ENCODE assay signal across 8 cellular contexts in the genomic region with DNA sequence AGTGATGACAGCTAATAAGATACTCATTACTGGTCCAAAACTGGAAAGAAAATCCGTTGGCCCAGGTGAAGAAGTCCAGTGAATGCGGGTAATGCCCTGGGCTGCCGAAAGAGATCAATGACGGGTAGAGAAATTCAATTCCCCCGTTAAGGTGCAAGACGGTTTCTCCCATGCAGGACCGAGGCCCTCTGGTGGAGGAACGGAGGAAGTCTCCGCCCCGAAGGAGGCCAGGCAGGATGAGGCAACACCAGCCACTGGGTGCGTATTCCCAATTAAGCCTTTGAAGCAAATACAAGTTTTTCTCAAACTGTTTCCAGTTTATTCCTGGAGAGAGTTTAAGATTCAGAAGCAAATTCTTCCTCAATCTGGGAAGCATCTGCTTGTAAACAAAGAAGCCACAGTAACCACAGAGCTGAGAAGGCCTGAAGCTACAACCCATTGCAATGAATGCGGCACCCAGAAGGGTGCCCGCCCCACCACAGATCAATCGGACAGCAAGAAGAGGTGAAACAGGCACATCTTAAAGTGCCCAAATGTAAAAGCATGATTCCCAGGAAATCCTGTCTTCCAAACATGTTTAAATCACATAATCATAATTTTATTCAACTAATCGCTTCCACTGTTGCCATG.
A peak's percentile ranks its signal among the peaks of the same experiment; 100 is the strongest.
DNase-seq lines count a peak whose midpoint lies in the region; ATAC-seq, FAIRE-seq and TF ChIP-seq lines count a peak whose summit lies in the region.

No MANE protein-coding gene starts in this region.

- TF ChIP-seq EP300 in HepG2 (IDR thresholded peaks at IDR 0.05; ENCODE audit: low read depth in 2 of 2, low read length in 2 of 2) (no peak), HepG2 (CRISPR knock-in tag; IDR thresholded peaks at IDR 0.05; ENCODE audit: borderline replicate concordance) (no peak)

- no peak overlapping the region for H3K4me3 ChIP-seq in colonic mucosa
- no peak overlapping the region for H3K4me3 ChIP-seq in HepG2 (replicated peaks in 1 of 3; ENCODE audit: insufficient read depth in 1 of 3, low read depth in 2 of 3, low read length in 3 of 3)

- TF ChIP-seq POLR2A in HepG2 (IDR thresholded peaks at IDR 0.05; ENCODE audit: insufficient read depth in 1 of 2, low read depth in 2 of 2, low read length in 2 of 2) = no peak

- POLR2A ChIA-PET in HepG2 (lab: Yijun Ruan, JAX) = interaction anchor here (0.9 kb wide), 1 partner anchor 314 kb away, joined by 3 read pairs; no protein-coding TSS in a partner anchor

- no TSS peak for BruUV-seq in HepG2 (replicated peaks; lab: Mats Ljungman, UMichigan)

- TF ChIP-seq CTCF in colonic mucosa (IDR thresholded peaks at IDR 0.05) (peak; percentile 98), HepG2 (CRISPR knock-in tag; IDR thresholded peaks at IDR 0.05) (peak; percentile 93)

- no peak overlapping the region for H2AFZ ChIP-seq in HepG2 (ENCODE audit: low read length)

- peak; percentile 75 for ATAC-seq in HG03196 (IDR thresholded peaks at IDR 0.05; ENCODE audit: unreplicated experiment)
- peak; percentile 95 for ATAC-seq in HepG2

- no peaks in the 10 kb centered on the region for H4K20me1 ChIP-seq in HepG2 (ENCODE audit: insufficient read depth, low read length)

- no peaks in the 10 kb centered on the region for H3K79me2 ChIP-seq in HepG2 (ENCODE audit: insufficient read depth, low read length)

- peak; percentile 89 for TF ChIP-seq RAD21 in HepG2 (CRISPR knock-in tag; IDR thresholded peaks at IDR 0.05)

- peak; percentile 81 for FAIRE-seq in HepG2 (lab: Jason Lieb, UNC)

- H3K36me3 ChIP-seq in colonic mucosa (no peaks in the 10 kb centered on the region), HepG2 (replicated peaks in 1 of 2; ENCODE audit: control insufficient read depth in 1 of 2, insufficient read depth in 2 of 2, low read length in 2 of 2) (no peaks in the 10 kb centered on the region)

- H3K4me2 ChIP-seq in HepG2 (ENCODE audit: low read depth, low read length) = peak overlapping the region; percentile 38; the same call in 1 of the 2 replicates

- H3K9ac ChIP-seq in colonic mucosa (ENCODE audit: low read depth in 2 of 2, low read length in 2 of 2) (no peak overlapping the region), HepG2 (ENCODE audit: insufficient read depth, low read depth, low read length) (no peak overlapping the region)

- CTCF ChIA-PET in HepG2 (lab: Yijun Ruan, JAX; ENCODE audit: low intra/inter-chr PET ratio, low total read pairs) = interaction anchor here (1.1 to 2.1 kb wide), 3 partner anchors 298 to 396 kb away, joined by 4 to 44 read pairs (median 9); no protein-coding TSS in a partner anchor

- H3K27ac ChIP-seq in colonic mucosa (peak overlapping the region; percentile 38), HepG2 (ENCODE audit: extremely low read length, insufficient read depth, low read length) (no peak overlapping the region)

- WGBS in HepG2 (ENCODE audit: low lambda C conversion rate) = 27% methylated on average over 12 of the region's 15 CpGs

- in situ Hi-C loops in HepG2 (cut with HindIII; ENCODE audit: extremely low pct_ligation_motif_present, low pct_unique_long_range_greater_than_20kb) = loop anchor here (5.0 to 10.0 kb wide), 2 partner anchors 293 to 395 kb away; no protein-coding TSS in a partner anchor

- peaks cover 4% of the 10 kb centered on the region for H3K4me1 ChIP-seq in colonic mucosa
- H3K4me1 ChIP-seq in HepG2 (ENCODE audit: insufficient read depth, low read length) = no peaks in the 10 kb centered on the region

- no peaks in the 10 kb centered on the region for H3K9me3 ChIP-seq in colonic mucosa
- H3K9me3 ChIP-seq in HepG2 (ENCODE audit: low read length) = no peaks in the 10 kb centered on the region

- no peaks in the 10 kb centered on the region for H3K27me3 ChIP-seq in colonic mucosa
- no peaks in the 10 kb centered on the region for H3K27me3 ChIP-seq in HepG2 (ENCODE audit: control insufficient read depth in 1 of 2, insufficient read depth in 2 of 2, low read length in 2 of 2)

- intact Hi-C loops in colonic mucosa (cut with DNase I) = loop anchor here (5.0 kb wide), 2 partner anchors 180 to 295 kb away; no protein-coding TSS in a partner anchor
- intact Hi-C loops in HepG2 (cut with micrococcal nuclease; ENCODE audit: unreplicated experiment) = loop anchor here (1.0 kb wide), 2 partner anchors 298 to 408 kb away; no protein-coding TSS in a partner anchor

- DNase-seq in activated gamma-delta T cell treated with Interleukin-2 at 50 U/mL for 16 hours = peak; percentile 74
- DNase-seq in activated gamma-delta T cell (lab: John Stamatoyannopoulos, UW) = no peak
- DNase-seq in NCI-H510A (lab: John Stamatoyannopoulos, UW) = peak; percentile 66
- peak; percentile 77 to 82 for DNase-seq in activated CD4-positive, alpha-beta T cell treated with anti-CD3 and anti-CD28 coated beads for 4 hours
- peak; percentile 83 for DNase-seq in colonic mucosa
- peak; percentile 61 for DNase-seq in HepG2 (ENCODE audit: low spot score)
- peak; percentile 68 to 74 for DNase-seq in stimulated activated CD4-positive, alpha-beta T cell treated with anti-CD3 and anti-CD28 coated beads, Interleukin-4, amount 100 ng/mL, for 4 hours

TF ChIP-seq in HepG2, 621 proteins besides CTCF, POLR2A, EP300 and RAD21 (continues in another document):
- TF ChIP-seq FOSL2 (CRISPR knock-in tag; IDR thresholded peaks at IDR 0.05) (0 out of 2 replicates have a peak, but pooled peaks have one; percentile 12), SMC3 (IDR thresholded peaks at IDR 0.05; ENCODE audit: low read length) (peak; percentile 91), SKI (IDR thresholded peaks at IDR 0.05; ENCODE audit: partially characterized antibody) (no peak), ZNF276 (CRISPR knock-in tag; IDR thresholded peaks at IDR 0.05; ENCODE audit: low read depth) (no peak), RNF2 (conservative IDR thresholded peaks at IDR 0.05; ENCODE audit: low read depth) (no peak), ATAD3A (CRISPR knock-in tag; IDR thresholded peaks at IDR 0.05) (no peak), RXRB (CRISPR knock-in tag; IDR thresholded peaks at IDR 0.05; ENCODE audit: borderline replicate concordance) (peak; percentile 37; the same call in 1 of the 2 replicates), CEBPG (CRISPR knock-in tag; IDR thresholded peaks at IDR 0.05) (peak; percentile 85), KDM5A (IDR thresholded peaks at IDR 0.05; ENCODE audit: borderline replicate concordance, low read length) (no peak), ETV5 (CRISPR knock-in tag; IDR thresholded peaks at IDR 0.05; ENCODE audit: borderline replicate concordance) (peak; percentile 9; the same call in 1 of the 2 replicates), ELF3 (CRISPR knock-in tag; IDR thresholded peaks at IDR 0.05) (0 out of 2 replicates have a peak, but pooled peaks have one; percentile 25), PHB2 (IDR thresholded peaks at IDR 0.05; ENCODE audit: partially characterized antibody) (no peak), SIX1 (CRISPR knock-in tag; IDR thresholded peaks at IDR 0.05; ENCODE audit: borderline replicate concordance) (0 out of 2 replicates have a peak, but pooled peaks have one; percentile 17)
- TF ChIP-seq, protein P1, sequence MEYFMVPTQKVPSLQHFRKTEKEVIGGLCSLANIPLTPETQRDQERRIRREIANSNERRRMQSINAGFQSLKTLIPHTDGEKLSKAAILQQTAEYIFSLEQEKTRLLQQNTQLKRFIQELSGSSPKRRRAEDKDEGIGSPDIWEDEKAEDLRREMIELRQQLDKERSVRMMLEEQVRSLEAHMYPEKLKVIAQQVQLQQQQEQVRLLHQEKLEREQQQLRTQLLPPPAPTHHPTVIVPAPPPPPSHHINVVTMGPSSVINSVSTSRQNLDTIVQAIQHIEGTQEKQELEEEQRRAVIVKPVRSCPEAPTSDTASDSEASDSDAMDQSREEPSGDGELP (IDR thresholded peaks at IDR 0.05; ENCODE audit: borderline replicate concordance, low read depth) = no peak
- TF ChIP-seq, protein P2, sequence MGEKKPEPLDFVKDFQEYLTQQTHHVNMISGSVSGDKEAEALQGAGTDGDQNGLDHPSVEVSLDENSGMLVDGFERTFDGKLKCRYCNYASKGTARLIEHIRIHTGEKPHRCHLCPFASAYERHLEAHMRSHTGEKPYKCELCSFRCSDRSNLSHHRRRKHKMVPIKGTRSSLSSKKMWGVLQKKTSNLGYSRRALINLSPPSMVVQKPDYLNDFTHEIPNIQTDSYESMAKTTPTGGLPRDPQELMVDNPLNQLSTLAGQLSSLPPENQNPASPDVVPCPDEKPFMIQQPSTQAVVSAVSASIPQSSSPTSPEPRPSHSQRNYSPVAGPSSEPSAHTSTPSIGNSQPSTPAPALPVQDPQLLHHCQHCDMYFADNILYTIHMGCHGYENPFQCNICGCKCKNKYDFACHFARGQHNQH (CRISPR knock-in tag; IDR thresholded peaks at IDR 0.05) = 0 out of 2 replicates have a peak, but pooled peaks have one; percentile 34
- TF ChIP-seq, protein P3, sequence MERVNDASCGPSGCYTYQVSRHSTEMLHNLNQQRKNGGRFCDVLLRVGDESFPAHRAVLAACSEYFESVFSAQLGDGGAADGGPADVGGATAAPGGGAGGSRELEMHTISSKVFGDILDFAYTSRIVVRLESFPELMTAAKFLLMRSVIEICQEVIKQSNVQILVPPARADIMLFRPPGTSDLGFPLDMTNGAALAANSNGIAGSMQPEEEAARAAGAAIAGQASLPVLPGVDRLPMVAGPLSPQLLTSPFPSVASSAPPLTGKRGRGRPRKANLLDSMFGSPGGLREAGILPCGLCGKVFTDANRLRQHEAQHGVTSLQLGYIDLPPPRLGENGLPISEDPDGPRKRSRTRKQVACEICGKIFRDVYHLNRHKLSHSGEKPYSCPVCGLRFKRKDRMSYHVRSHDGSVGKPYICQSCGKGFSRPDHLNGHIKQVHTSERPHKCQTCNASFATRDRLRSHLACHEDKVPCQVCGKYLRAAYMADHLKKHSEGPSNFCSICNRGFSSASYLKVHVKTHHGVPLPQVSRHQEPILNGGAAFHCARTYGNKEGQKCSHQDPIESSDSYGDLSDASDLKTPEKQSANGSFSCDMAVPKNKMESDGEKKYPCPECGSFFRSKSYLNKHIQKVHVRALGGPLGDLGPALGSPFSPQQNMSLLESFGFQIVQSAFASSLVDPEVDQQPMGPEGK (CRISPR knock-in tag; IDR thresholded peaks at IDR 0.05) = peak; percentile 41; the same call in 1 of the 2 replicates
